Comparison of ENCODE assay signal across 28 cellular contexts in genomic region chr19:13734751-13735150, GRCh38.
"Had no signal": no experiment of that assay in that cellular context is flagged by ENCODE, and none has a peak within 500 bp of the region (broad histone marks: within the 10 kb centered on the region; RNA-seq: fewer than 3 reads in every experiment).

No MANE protein-coding gene starts in this region.

- H3K36me3 Mint-ChIP-seq: natural killer cell had no signal

- H3K9me3 Mint-ChIP-seq: natural killer cell; nephron; neural progenitor cell; stimulated activated effector memory CD8-positive, alpha-beta T cell treated with anti-CD3 and anti-CD28 coated beads, Interleukin-12 subunit alpha, Interleukin-12 subunit beta, amount 100 ng/mL, for 72 hours; stimulated activated naive B cell treated with anti-CD40 and anti-IgM and Interleukin-4, amounts not matched to agents 10 μg/mL and 1 μg/mL and 100 μg/mL, for 72 hours; stimulated activated naive CD8-positive, alpha-beta T cell treated with anti-CD3 and anti-CD28 coated beads, Interleukin-15, Interleukin-2, amounts not matched to agents 100 ng/mL and 50 ng/mL, for 24 hours; type B pancreatic cell had no signal

- H3K27ac Mint-ChIP-seq: natural killer cell; nephron; neural progenitor cell; progenitor cell of endocrine pancreas; stimulated activated effector memory CD8-positive, alpha-beta T cell treated with anti-CD3 and anti-CD28 coated beads, Interleukin-12 subunit alpha, Interleukin-12 subunit beta, amount 100 ng/mL, for 72 hours; stimulated activated naive B cell treated with anti-CD40 and anti-IgM and Interleukin-4, amounts not matched to agents 10 μg/mL and 1 μg/mL and 100 μg/mL, for 72 hours; stimulated activated naive CD8-positive, alpha-beta T cell treated with anti-CD3 and anti-CD28 coated beads, Interleukin-15, Interleukin-2, amounts not matched to agents 100 ng/mL and 50 ng/mL, for 24 hours; type B pancreatic cell had no signal

- DNase-seq: natural killer cell; occipital lobe; ovary; posterior cingulate gyrus; psoas muscle; right cardiac atrium; right lobe of liver; sigmoid colon; small intestine; stimulated activated CD4-positive, alpha-beta T cell treated with anti-CD3 and anti-CD28 coated beads, Interleukin-15, amount 100 ng/mL, for 24 hours; stimulated activated CD4-positive, alpha-beta T cell treated with anti-CD3 and anti-CD28 coated beads, Interleukin-2, amount 100 ng/mL, for 24 hours; stimulated activated CD4-positive, alpha-beta T cell treated with anti-CD3 and anti-CD28 coated beads, Interleukin-2, amount 100 ng/mL, for 48 hours; stimulated activated CD4-positive, alpha-beta T cell treated with anti-CD3 and anti-CD28 coated beads, Interleukin-4, amount 100 ng/mL, for 24 hours; stimulated activated naive B cell treated with anti-CD40 and anti-IgM and Interleukin-4, amounts not matched to agents 10 μg/mL and 1 μg/mL and 100 μg/mL, for 72 hours; stimulated activated naive CD4-positive, alpha-beta T cell treated with Interleukin-2 at 50 U/mL for 16 hours; stomach; testis; tibial artery; transverse colon; upper lobe of right lung; uterus had no signal

- H3K36me3 ChIP-seq: neural progenitor cell, ovary, right lobe of liver, sigmoid colon, transverse colon, upper lobe of right lung, uterus had no signal

- H3K27ac ChIP-seq: neural progenitor cell, ovary, parathyroid adenoma, psoas muscle, right lobe of liver, sigmoid colon, stomach, testis, tibial artery, transverse colon, upper lobe of right lung, uterus had no signal

- H3K9me3 ChIP-seq: ovary, psoas muscle, right lobe of liver, sigmoid colon, stomach, testis, tibial artery, transverse colon, upper lobe of right lung, uterus had no signal

- ATAC-seq: natural killer cell; psoas muscle; right cardiac atrium; right lobe of liver; stimulated activated effector memory CD8-positive, alpha-beta T cell treated with anti-CD3 and anti-CD28 coated beads, Interleukin-12 subunit alpha, Interleukin-12 subunit beta, amount 100 ng/mL, for 72 hours; stimulated activated naive B cell treated with anti-CD40 and anti-IgM and Interleukin-4, amounts not matched to agents 10 μg/mL and 1 μg/mL and 100 μg/mL, for 72 hours; upper lobe of right lung had no signal

- H3K4me3 Mint-ChIP-seq: neural progenitor cell; stimulated activated effector memory CD8-positive, alpha-beta T cell treated with anti-CD3 and anti-CD28 coated beads, Interleukin-12 subunit alpha, Interleukin-12 subunit beta, amount 100 ng/mL, for 72 hours; stimulated activated naive B cell treated with anti-CD40 and anti-IgM and Interleukin-4, amounts not matched to agents 10 μg/mL and 1 μg/mL and 100 μg/mL, for 72 hours; stimulated activated naive CD8-positive, alpha-beta T cell treated with anti-CD3 and anti-CD28 coated beads, Interleukin-15, Interleukin-2, amounts not matched to agents 100 ng/mL and 50 ng/mL, for 24 hours; type B pancreatic cell had no signal

- H3K4me3 ChIP-seq: neural progenitor cell, ovary, psoas muscle, right lobe of liver, sigmoid colon, stomach, testis, tibial artery, transverse colon, upper lobe of right lung, uterus had no signal

- H3K4me1 ChIP-seq: uterus had no signal

- H3K27me3 ChIP-seq: neural progenitor cell, ovary, right lobe of liver, sigmoid colon, stomach, testis, tibial artery, transverse colon, upper lobe of right lung, uterus had no signal

- H3K27me3 Mint-ChIP-seq: progenitor cell of endocrine pancreas; stimulated activated naive B cell treated with anti-CD40 and anti-IgM and Interleukin-4, amounts not matched to agents 10 μg/mL and 1 μg/mL and 100 μg/mL, for 72 hours; stimulated activated naive CD8-positive, alpha-beta T cell treated with anti-CD3 and anti-CD28 coated beads, Interleukin-15, Interleukin-2, amounts not matched to agents 100 ng/mL and 50 ng/mL, for 24 hours; type B pancreatic cell had no signal
